In the genomic region with DNA sequence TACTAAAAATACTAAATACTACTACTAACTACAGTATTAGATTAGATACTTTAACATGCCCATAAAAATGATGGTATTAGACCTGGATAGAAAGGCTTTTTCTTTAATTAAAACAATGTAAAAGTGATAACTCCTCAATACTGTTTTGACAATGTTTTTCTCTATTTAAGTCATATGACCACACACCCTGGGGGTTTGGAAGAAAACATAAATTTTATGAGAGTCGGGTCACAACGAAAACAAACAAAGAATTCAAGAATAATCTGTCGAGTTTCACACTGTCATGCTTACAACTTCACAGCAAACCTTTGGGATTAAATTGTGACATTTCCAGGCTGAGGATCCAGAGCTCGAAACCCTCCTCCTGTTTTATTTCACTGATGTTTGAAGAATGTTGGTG, we compare ENCODE assay signal across 27 cellular contexts.
"Had no signal": no experiment of that assay in that cellular context is flagged by ENCODE, and none has a peak within 500 bp of the region (broad histone marks: within the 10 kb centered on the region; RNA-seq: fewer than 3 reads in every experiment).

No MANE protein-coding gene starts in this region.

- H3K27me3 ChIP-seq: left lung, neutrophil, right lobe of liver, suprapubic skin, tibial artery, uterus had no signal

- H3K4me2 ChIP-seq: smooth muscle cell had no signal

- H3K36me3 ChIP-seq: left lung, neutrophil, right lobe of liver, suprapubic skin, thoracic aorta, tibial artery, uterus had no signal

- H3K4me3 ChIP-seq: left lung, lung, psoas muscle, right lobe of liver, smooth muscle cell, suprapubic skin, thoracic aorta, tibial artery, uterus had no signal

- H3K9ac ChIP-seq: parathyroid adenoma had no signal

- H3K9me3 ChIP-seq: left lung, neutrophil, psoas muscle, right lobe of liver, suprapubic skin, thoracic aorta, tibial artery, uterus had no signal

- DNase-seq: head of caudate nucleus; hippocampal formation; kidney glomerular epithelial cell; left cardiac atrium; left lung; mesendoderm; naive B cell; natural killer cell; occipital lobe; psoas muscle; right lobe of liver; stimulated activated CD4-positive, alpha-beta T cell treated with anti-CD3 and anti-CD28 coated beads, Interleukin-1b, Interleukin-23, amount 100 ng/mL, for 48 hours; stimulated activated CD4-positive, alpha-beta T cell treated with anti-CD3 and anti-CD28 coated beads, Interleukin-2, amount 100 ng/mL, for 48 hours; stimulated activated CD4-positive, alpha-beta T cell treated with anti-CD3 and anti-CD28 coated beads, Interleukin-4, amount 100 ng/mL, for 4 hours; stimulated activated CD8-positive, alpha-beta memory T cell treated with anti-CD3 and anti-CD28 coated beads, Interleukin-4, amount 100 ng/mL, for 48 hours; stimulated activated naive B cell treated with anti-CD40 and anti-IgM and Interleukin-4, amounts not matched to agents 10 μg/mL and 1 μg/mL and 100 μg/mL, for 72 hours; stimulated activated naive CD8-positive, alpha-beta T cell treated with anti-CD3 and anti-CD28 coated beads, Interleukin-15, Interleukin-2, amounts not matched to agents 100 U/mL and 50 U/mL, for 24 hours; tibial artery; trophoblast cell; uterus had no signal

- H2AFZ ChIP-seq: parathyroid adenoma had no signal

- FAIRE-seq: keratinocyte had no signal

- H3K4me1 ChIP-seq: left lung, parathyroid adenoma, psoas muscle, right lobe of liver, suprapubic skin, tibial artery, uterus had no signal

- ATAC-seq: left cardiac atrium; left lung; natural killer cell; psoas muscle; right lobe of liver; stimulated activated naive B cell treated with anti-CD40 and anti-IgM and Interleukin-4, amounts not matched to agents 10 μg/mL and 1 μg/mL and 100 μg/mL, for 72 hours; stimulated activated naive CD8-positive, alpha-beta T cell treated with anti-CD3 and anti-CD28 coated beads, Interleukin-15, Interleukin-2, amounts not matched to agents 100 U/mL and 50 U/mL, for 24 hours had no signal

- H3K27ac ChIP-seq: left lung, neutrophil, parathyroid adenoma, psoas muscle, right lobe of liver, suprapubic skin, thoracic aorta, tibial artery, uterus had no signal
